ENCODE assay signal across 10 cellular contexts in genomic region chr4:7186081-7186480, GRCh38. TPM values are rescaled to one million over a fixed set of nuclear protein-coding genes. Genes with fewer than 3 reads are reported as not detected.
DNase-seq lines count a peak whose midpoint lies in the region; ATAC-seq and TF ChIP-seq lines count a peak whose summit lies in the region.
"Had no signal": no experiment of that assay in that cellular context is flagged by ENCODE, and none has a peak within 500 bp of the region (broad histone marks: within the 10 kb centered on the region; RNA-seq: fewer than 3 reads in every experiment).

No MANE protein-coding gene starts in this region.

- H3K4me3 ChIP-seq in GM12875 (ENCODE audit: low read depth, low read length) (no peak overlapping the region), lower lobe of right lung (no peak overlapping the region)
- H3K4me3 ChIP-seq: vagina had no signal

- H3K4me1 Mint-ChIP-seq in activated naive CD8-positive, alpha-beta T cell treated with anti-CD3 and anti-CD28 coated beads for 36 hours = peaks cover 6% of the 10 kb centered on the region
- no peaks in the 10 kb centered on the region for H3K4me1 Mint-ChIP-seq in CD4-positive, alpha-beta T cell (ENCODE audit: low read depth)

- peaks cover 7% of the 10 kb centered on the region for H3K9me3 Mint-ChIP-seq in activated naive CD8-positive, alpha-beta T cell treated with anti-CD3 and anti-CD28 coated beads for 36 hours
- H3K9me3 Mint-ChIP-seq in CD4-positive, alpha-beta T cell = peaks cover 5% of the 10 kb centered on the region

- POLR2A ChIA-PET in CD4-positive, alpha-beta T cell (lab: Charles Lee) = no interaction called here

- peaks cover 45% of the 10 kb centered on the region for H3K27me3 ChIP-seq in lower lobe of right lung (ENCODE audit: low read depth)
- peaks cover 16% of the 10 kb centered on the region for H3K27me3 ChIP-seq in CD4-positive, alpha-beta T cell (ENCODE audit: control insufficient read depth, insufficient read depth, low read length)
- H3K27me3 ChIP-seq: vagina had no signal

- CTCF ChIA-PET in CD4-positive, alpha-beta T cell (lab: Charles Lee) = no interaction called here

- no peak overlapping the region for H3K4me3 Mint-ChIP-seq in activated naive CD8-positive, alpha-beta T cell treated with anti-CD3 and anti-CD28 coated beads for 36 hours
- no peak overlapping the region for H3K4me3 Mint-ChIP-seq in CD4-positive, alpha-beta T cell

- no peaks in the 10 kb centered on the region for H3K36me3 Mint-ChIP-seq in activated naive CD8-positive, alpha-beta T cell treated with anti-CD3 and anti-CD28 coated beads for 36 hours
- no peaks in the 10 kb centered on the region for H3K36me3 Mint-ChIP-seq in CD4-positive, alpha-beta T cell (ENCODE audit: low read depth)

- ATAC-seq in lower lobe of right lung (no peak), GM18520 (IDR thresholded peaks at IDR 0.05; ENCODE audit: unreplicated experiment) (no peak), GM19452 (IDR thresholded peaks at IDR 0.05; ENCODE audit: unreplicated experiment) (no peak)
- ATAC-seq in CD4-positive, alpha-beta T cell (ENCODE audit: poor library complexity) = no peak

- peaks cover 13% of the 10 kb centered on the region for H3K27me3 Mint-ChIP-seq in activated naive CD8-positive, alpha-beta T cell treated with anti-CD3 and anti-CD28 coated beads for 36 hours
- peaks cover 47% of the 10 kb centered on the region for H3K27me3 Mint-ChIP-seq in CD4-positive, alpha-beta T cell

- no peak overlapping the region for H3K27ac Mint-ChIP-seq in activated naive CD8-positive, alpha-beta T cell treated with anti-CD3 and anti-CD28 coated beads for 36 hours
- no peak overlapping the region for H3K27ac Mint-ChIP-seq in CD4-positive, alpha-beta T cell

- no peaks in the 10 kb centered on the region for H3K9me3 ChIP-seq in lower lobe of right lung
- no peaks in the 10 kb centered on the region for H3K9me3 ChIP-seq in CD4-positive, alpha-beta T cell (ENCODE audit: control insufficient read depth, low read length)
- H3K9me3 ChIP-seq: vagina had no signal

- peak; percentile 59 for DNase-seq in DMS53 (lab: John Stamatoyannopoulos, UW)
- DNase-seq in DMS53 treated with DMSO at 0.1 percent for 48 hours (lab: John Stamatoyannopoulos, UW; ENCODE audit: unreplicated experiment) = no peak
- peak; percentile 25 for DNase-seq in activated naive CD8-positive, alpha-beta T cell treated with anti-CD3 and anti-CD28 coated beads for 36 hours
- peak; percentile 41 for DNase-seq in lower lobe of right lung
- DNase-seq in CD4-positive, alpha-beta T cell = no peak
- DNase-seq: KG1 had no signal

- H3K4me1 ChIP-seq in lower lobe of right lung = no peaks in the 10 kb centered on the region
- H3K4me1 ChIP-seq: vagina had no signal

- H3K36me3 ChIP-seq in lower lobe of right lung = no peaks in the 10 kb centered on the region
- H3K36me3 ChIP-seq: vagina had no signal

- H3K27ac ChIP-seq in lower lobe of right lung = no peak overlapping the region
- no peak overlapping the region for H3K27ac ChIP-seq in CD4-positive, alpha-beta T cell (ENCODE audit: low read depth, low read length)
- H3K27ac ChIP-seq: vagina had no signal

- peak; percentile 41; the same call in 1 of the 2 replicates for TF ChIP-seq CTCF in GM12875 (IDR thresholded peaks at IDR 0.05; ENCODE audit: borderline replicate concordance, insufficient read depth, low read depth, low read length)
- peak; percentile 10 for TF ChIP-seq CTCF in lower lobe of right lung (IDR thresholded peaks at IDR 0.05)
- no peak for TF ChIP-seq CTCF in CD4-positive, alpha-beta T cell (IDR thresholded peaks at IDR 0.05)

- intact Hi-C loops in lower lobe of right lung (cut with DNase I) = no loop called here
- intact Hi-C loops in CD4-positive, alpha-beta T cell (cut with DNase I, micrococcal nuclease) = no loop called here

RNA-seq across cellular contexts. Expression of gene SORCS2, which starts 6.3 kb away (rescaled TPM):
- total RNA-seq in activated naive CD8-positive, alpha-beta T cell treated with anti-CD3 and anti-CD28 coated beads for 36 hours = not detected
- 5.8 TPM for total RNA-seq in lower lobe of right lung
- total RNA-seq in CD4-positive, alpha-beta T cell = not detected

Comparison
In these comparisons a context has a peak if more than half of its experiments do, and no peak if none do; other contexts are left out.
1. DNase-seq: peak in DMS53 (single experiment), activated naive CD8-positive, alpha-beta T cell treated with anti-CD3 and anti-CD28 coated beads for 36 hours (single experiment) and lower lobe of right lung (single experiment); none in DMS53 treated with DMSO at 0.1 percent for 48 hours (single experiment) and CD4-positive, alpha-beta T cell (0 of 10).